In the genomic region with DNA sequence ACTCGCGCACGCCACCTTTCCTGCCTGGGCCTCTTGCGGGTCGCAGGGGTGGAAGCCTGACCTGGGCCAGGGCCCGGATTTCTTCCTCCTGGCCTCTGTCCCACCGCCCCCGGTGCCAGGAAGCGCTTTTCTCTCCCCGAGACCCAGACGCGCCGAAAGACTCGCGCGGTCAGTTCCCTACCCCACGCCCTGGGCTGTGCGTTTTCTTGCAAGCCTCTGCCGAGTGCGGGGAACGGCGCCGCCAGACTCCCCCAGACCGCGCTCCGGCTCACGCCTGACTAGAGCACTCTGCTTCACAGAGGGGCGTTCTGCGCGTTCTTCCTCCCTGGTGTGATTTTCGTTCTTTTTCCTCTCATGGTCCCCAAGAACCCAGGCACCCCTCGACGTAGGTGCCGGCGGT, we compare ENCODE assay signal across 1 cellular context.
TF ChIP-seq lines count a peak whose summit lies in the region.

No MANE protein-coding gene starts in this region.

TF ChIP-seq in H1, 55 proteins besides CTCF, POLR2A, EP300 and RAD21:
- TF ChIP-seq SUZ12 (IDR thresholded peaks at IDR 0.05; ENCODE audit: low read length) (0 out of 2 replicates have a peak, but pooled peaks have one; percentile 4), EZH2 (IDR thresholded peaks at IDR 0.05; ENCODE audit: low read depth, low read length, severe bottlenecking) (peak; percentile 30)
